Comparison of ENCODE assay signal across 11 cellular contexts in the genomic region with DNA sequence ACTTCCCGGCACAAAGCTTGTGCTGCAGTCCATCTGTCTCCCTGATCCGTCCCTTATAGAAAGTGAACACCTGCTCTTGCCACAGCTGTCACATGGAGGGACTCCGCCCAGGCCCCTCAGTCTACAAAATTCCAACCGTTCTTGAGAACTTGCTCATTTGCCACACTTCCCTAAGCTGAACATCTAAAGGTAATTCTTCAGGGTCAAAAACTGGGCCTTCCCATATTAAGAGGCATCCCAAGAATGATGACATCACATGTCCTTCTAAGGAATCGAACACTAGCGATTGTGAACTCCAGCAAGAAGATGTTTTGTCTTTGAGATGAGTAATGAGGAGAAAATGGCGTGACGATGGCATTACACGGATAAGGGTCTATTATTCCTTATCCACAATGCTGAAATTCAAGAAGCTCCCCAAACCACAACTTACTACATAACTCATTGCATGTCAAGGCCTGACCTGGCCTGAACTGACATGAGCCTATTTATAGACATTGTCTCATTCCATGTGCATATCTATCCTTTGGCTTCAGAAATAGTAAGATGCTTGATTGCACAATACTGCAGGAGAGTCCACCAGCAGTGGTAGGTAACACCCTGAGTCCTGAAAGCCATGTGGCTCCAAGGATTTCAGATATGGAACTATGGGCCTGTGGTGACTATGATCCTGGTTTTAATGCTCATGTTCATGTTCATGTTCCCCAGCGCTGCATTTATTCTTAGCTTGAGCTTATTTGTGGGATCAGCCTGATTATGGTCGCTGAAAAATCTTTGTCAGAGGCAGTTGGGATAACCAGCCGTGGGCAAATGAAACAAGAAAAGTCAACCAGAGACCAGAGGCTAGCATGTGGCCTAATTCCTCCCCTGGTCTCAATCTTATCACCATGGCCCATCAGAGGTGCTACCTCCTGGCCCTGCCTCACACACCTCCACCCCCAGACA.
DNase-seq lines count a peak whose midpoint lies in the region; ATAC-seq and TF ChIP-seq lines count a peak whose summit lies in the region.
"Had no signal": no experiment of that assay in that cellular context is flagged by ENCODE, and none has a peak within 500 bp of the region (broad histone marks: within the 10 kb centered on the region; RNA-seq: fewer than 3 reads in every experiment).

No MANE protein-coding gene starts in this region.

- ATAC-seq in left cardiac atrium, result peak; percentile 73 to 81
- no peak for ATAC-seq in GM21447 (IDR thresholded peaks at IDR 0.05; ENCODE audit: unreplicated experiment)
- ATAC-seq: activated naive CD4-positive, alpha-beta T cell treated with anti-CD3 and anti-CD28 coated beads, Interleukin-2, amount 50 U/mL, for 72 hours had no signal

- DNase-seq in AG08396 (ENCODE audit: low spot score) (peak; percentile 46), KBM-7 (peak; percentile 91), T1000 (lab: John Stamatoyannopoulos, UW) (peak; percentile 53), left cardiac atrium (no peak), midbrain (lab: John Stamatoyannopoulos, UW) (no peak), mesothelial cell of epicardium (ENCODE audit: low spot score in 2 of 2, unreplicated experiment in 2 of 2) (no peak), GM13976 (ENCODE audit: low spot score) (no peak)
- DNase-seq: CD4-positive, alpha-beta memory T cell; SW 1271 had no signal

- no peak overlapping the region for H3K4me3 Mint-ChIP-seq in mesothelial cell of epicardium
- H3K4me3 Mint-ChIP-seq: CD4-positive, alpha-beta memory T cell had no signal

- no peaks in the 10 kb centered on the region for H3K27me3 Mint-ChIP-seq in mesothelial cell of epicardium (ENCODE audit: low read depth)
- H3K27me3 Mint-ChIP-seq: CD4-positive, alpha-beta memory T cell had no signal

- no peaks in the 10 kb centered on the region for H3K36me3 Mint-ChIP-seq in mesothelial cell of epicardium
- H3K36me3 Mint-ChIP-seq: CD4-positive, alpha-beta memory T cell had no signal

- H3K9me3 Mint-ChIP-seq in mesothelial cell of epicardium, result no peaks in the 10 kb centered on the region

- no peak overlapping the region for H3K27ac Mint-ChIP-seq in mesothelial cell of epicardium
- H3K27ac Mint-ChIP-seq: activated naive CD4-positive, alpha-beta T cell treated with anti-CD3 and anti-CD28 coated beads, Interleukin-2, amount 50 U/mL, for 72 hours; CD4-positive, alpha-beta memory T cell had no signal

- intact Hi-C loops in left cardiac atrium (cut with DNase I), result no loop called here

- H3K4me1 Mint-ChIP-seq in mesothelial cell of epicardium, result peaks cover 29% of the 10 kb centered on the region

- in situ Hi-C loops in KBM-7 (cut with MboI; ENCODE audit: low pct_unique_long_range_greater_than_20kb, low sequenced_read_pairs) (no loop called here), GM13976 (cut with MboI; ENCODE audit: low sequenced_read_pairs, unreplicated experiment) (no loop called here)

- TF ChIP-seq CTCF in mesothelial cell of epicardium (IDR thresholded peaks at IDR 0.05; ENCODE audit: unreplicated experiment) (no peak), GM13976 (IDR thresholded peaks at IDR 0.05; ENCODE audit: borderline replicate concordance, control extremely low read depth, extremely low read depth, insufficient read depth, missing control alignments) (no peak)

Comparison
In these comparisons a context has a peak if more than half of its experiments do, and no peak if none do; other contexts are left out.
1. DNase-seq: peak in AG08396 (single experiment), KBM-7 (single experiment) and T1000 (single experiment); none in left cardiac atrium (single experiment), midbrain (single experiment), mesothelial cell of epicardium (0 of 2) and GM13976 (single experiment).